30 cellular contexts compared by ENCODE assay signal in the genomic region with DNA sequence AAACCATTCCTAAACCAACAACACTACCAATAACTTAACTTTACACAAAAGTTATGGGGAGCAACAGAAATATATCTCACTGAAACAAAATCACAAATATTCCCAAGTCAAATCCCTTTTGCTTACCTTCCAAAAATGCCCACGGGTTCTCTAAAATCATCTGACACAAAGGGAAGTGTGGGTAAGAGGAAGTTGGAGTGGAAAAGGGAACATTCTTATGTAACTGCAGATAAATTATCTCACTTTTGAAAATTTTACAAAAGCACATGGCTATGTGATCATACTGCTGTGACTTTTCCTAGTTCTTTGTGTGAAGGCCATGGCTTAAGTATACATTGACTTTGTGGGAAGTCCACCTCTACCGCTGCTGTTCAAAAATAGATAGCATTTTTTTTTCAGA.
"Had no signal": no experiment of that assay in that cellular context is flagged by ENCODE, and none has a peak within 500 bp of the region (broad histone marks: within the 10 kb centered on the region; RNA-seq: fewer than 3 reads in every experiment).

No MANE protein-coding gene starts in this region.

- H3K27ac Mint-ChIP-seq: dendritic cell treated with granulocyte-macrophage colony-stimulating factor and Interleukin-4, amounts not matched to agents 40 ng/mL and 50 ng/mL, for 4 days; memory B cell; natural killer cell treated with Interleukin-12 subunit alpha and Interleukin-12 subunit beta and Interleukin-15 and Interleukin-18, amount 100 ng/mL, for 72 hours; stimulated activated naive CD8-positive, alpha-beta T cell treated with anti-CD3 and anti-CD28 coated beads, Interleukin-15, amount 100 ng/mL, for 72 hours had no signal

- DNase-seq: effector CD8-positive, alpha-beta T cell; foreskin keratinocyte; heart left ventricle; kidney; mucosa of descending colon; naive B cell; pancreas; retina; stimulated activated CD4-positive, alpha-beta T cell treated with anti-CD3 and anti-CD28 coated beads, Interleukin-12 subunit alpha, Interleukin-12 subunit beta, amount 100 ng/mL, for 4 hours; stimulated activated CD4-positive, alpha-beta T cell treated with anti-CD3 and anti-CD28 coated beads, Interleukin-1b, Interleukin-23, amount 100 ng/mL, for 48 hours; stimulated activated CD4-positive, alpha-beta T cell treated with anti-CD3 and anti-CD28 coated beads, Interleukin-4, amount 100 ng/mL, for 1 hour; stimulated activated CD8-positive, alpha-beta memory T cell treated with anti-CD3 and anti-CD28 coated beads, Interleukin-4, amount 100 ng/mL, for 48 hours; stimulated activated naive CD4-positive, alpha-beta T cell; stimulated activated naive CD8-positive, alpha-beta T cell treated with anti-CD3 and anti-CD28 coated beads, Interleukin-15, amount 100 ng/mL, for 72 hours; transverse colon; upper lobe of right lung; uterus had no signal

- ATAC-seq: foreskin keratinocyte; gastroesophageal sphincter; heart left ventricle; left lobe of liver; mucosa of descending colon; natural killer cell treated with Interleukin-12 subunit alpha and Interleukin-12 subunit beta and Interleukin-15 and Interleukin-18, amount 100 ng/mL, for 72 hours; sciatic nerve; stimulated activated naive CD8-positive, alpha-beta T cell treated with anti-CD3 and anti-CD28 coated beads, Interleukin-15, amount 100 ng/mL, for 72 hours; upper lobe of right lung had no signal

- H3K36me3 Mint-ChIP-seq: memory B cell; naive B cell; natural killer cell treated with Interleukin-12 subunit alpha and Interleukin-12 subunit beta and Interleukin-15 and Interleukin-18, amount 100 ng/mL, for 72 hours had no signal

- H3K9me3 Mint-ChIP-seq: neural crest cell; stimulated activated naive CD8-positive, alpha-beta T cell treated with anti-CD3 and anti-CD28 coated beads, Interleukin-15, amount 100 ng/mL, for 72 hours had no signal

- FAIRE-seq: endothelial cell of umbilical vein, kidney, pancreas had no signal

- H3K4me3 ChIP-seq: esophagus muscularis mucosa, gastroesophageal sphincter, heart left ventricle, hepatocyte, lung, mucosa of descending colon, pancreas, smooth muscle cell, suprapubic skin, transverse colon, upper lobe of right lung, uterus had no signal
